8 cellular contexts compared by ENCODE assay signal in the genomic region with DNA sequence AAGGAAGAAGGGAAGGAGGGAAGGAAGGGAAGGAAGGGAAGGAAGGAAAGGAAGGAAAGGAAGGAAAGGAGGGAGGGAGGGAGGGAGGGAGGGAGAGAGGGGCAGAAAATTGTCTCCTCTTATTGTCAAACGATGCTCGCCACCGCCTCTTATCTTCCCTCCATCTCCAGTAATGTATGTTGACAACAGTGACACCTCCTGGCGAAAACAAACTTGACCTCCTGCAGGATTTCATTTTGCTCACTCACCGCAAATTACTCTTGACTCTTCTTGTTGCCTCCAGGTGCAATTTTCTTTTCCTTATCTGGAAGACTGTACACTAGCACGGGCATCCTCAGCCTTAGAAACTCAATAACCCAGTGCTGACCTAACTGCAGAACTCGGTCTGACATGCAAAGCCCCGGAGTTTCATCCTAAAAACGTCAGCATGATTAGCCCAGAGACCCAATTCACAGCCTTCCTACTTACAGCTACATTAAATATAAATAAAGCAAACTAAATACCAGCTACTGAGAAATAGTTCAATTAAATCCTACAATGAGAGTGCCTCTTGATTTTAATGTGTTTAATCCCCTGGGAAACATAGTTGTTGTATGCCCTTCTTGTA.
DNase-seq lines count a peak whose midpoint lies in the region; ATAC-seq, FAIRE-seq and TF ChIP-seq lines count a peak whose summit lies in the region.

No MANE protein-coding gene starts in this region.

- no peak overlapping the region for H3K23ac ChIP-seq in mesendoderm (ENCODE audit: low read length)

- H3K27ac Mint-ChIP-seq in Caco-2 (ENCODE audit: unreplicated experiment) (no peak overlapping the region), immature natural killer cell (no peak overlapping the region)

- H3K27me3 Mint-ChIP-seq in Caco-2 (ENCODE audit: insufficient read depth, unreplicated experiment) (no peaks in the 10 kb centered on the region), immature natural killer cell (ENCODE audit: low read depth in 3 of 3) (peaks cover 0 to 2% (median 0%) of the 10 kb centered on the region in 3 donors)

- H3K4me2 ChIP-seq in mesendoderm (ENCODE audit: low read length), result no peak overlapping the region

- no peaks in the 10 kb centered on the region for H3K79me1 ChIP-seq in mesendoderm (ENCODE audit: low read length)

- no peaks in the 10 kb centered on the region for H3K9me3 ChIP-seq in Caco-2

- peak; percentile 55 for FAIRE-seq in bronchial epithelial cell (lab: Jason Lieb, UNC)

- H3K36me3 Mint-ChIP-seq in Caco-2 (ENCODE audit: insufficient read depth, unreplicated experiment) (no peaks in the 10 kb centered on the region), immature natural killer cell (no peaks in the 10 kb centered on the region)

- no peaks in the 10 kb centered on the region for H3K79me2 ChIP-seq in mesendoderm (ENCODE audit: control insufficient read depth, insufficient read depth, low read length)

- H3K9ac ChIP-seq in mesendoderm (ENCODE audit: low read length), result no peak overlapping the region

- no peak overlapping the region for H4K8ac ChIP-seq in mesendoderm (ENCODE audit: low read depth, low read length)

- H3K4me1 Mint-ChIP-seq in Caco-2 (ENCODE audit: low read depth, unreplicated experiment), result no peaks in the 10 kb centered on the region
- no peaks in the 10 kb centered on the region for H3K4me1 Mint-ChIP-seq in immature natural killer cell

- no peak overlapping the region for H4K5ac ChIP-seq in mesendoderm (ENCODE audit: low read length)

- no TSS peak for BruUV-seq in Caco-2 (replicated peaks; lab: Mats Ljungman, UMichigan)

- no peak overlapping the region for H2BK120ac ChIP-seq in mesendoderm (ENCODE audit: low read depth, low read length)

- DNase-seq in Caco-2, result peak; percentile 54 to 67
- peak; percentile 86 for DNase-seq in NCI-H69 (lab: John Stamatoyannopoulos, UW)
- peak; percentile 54 for DNase-seq in bronchial epithelial cell (ENCODE audit: low read depth)
- DNase-seq in mesendoderm, result peak; percentile 87
- no peak for DNase-seq in immature natural killer cell
- no peak for DNase-seq in NCI-H1694 treated with DMSO at 0.1 percent for 48 hours (lab: John Stamatoyannopoulos, UW)

- no peak overlapping the region for H3K4me3 ChIP-seq in Caco-2 (ENCODE audit: low read depth, low read length)
- H3K4me3 ChIP-seq in bronchial epithelial cell (ENCODE audit: low read depth, low read length), result no peak overlapping the region
- no peak overlapping the region for H3K4me3 ChIP-seq in mesendoderm (ENCODE audit: low read length)

- peak overlapping the region; percentile 64 for H3K56ac ChIP-seq in mesendoderm (ENCODE audit: low read length)

- no peak overlapping the region for H2BK5ac ChIP-seq in mesendoderm (ENCODE audit: low read length)

- H3K9me3 Mint-ChIP-seq in Caco-2 (ENCODE audit: unreplicated experiment), result peaks cover 4% of the 10 kb centered on the region
- H3K9me3 Mint-ChIP-seq in immature natural killer cell, result peaks cover 0 to 4% (median 0%) of the 10 kb centered on the region in 6 donors

- H2BK15ac ChIP-seq in mesendoderm (replicated peaks; ENCODE audit: low read depth), result no peak overlapping the region

- no peak overlapping the region for H3K4ac ChIP-seq in mesendoderm (ENCODE audit: low read depth, low read length)

- H3K36me3 ChIP-seq in Caco-2 (ENCODE audit: control insufficient read depth, insufficient read depth, low read length) (no peaks in the 10 kb centered on the region), bronchial epithelial cell (ENCODE audit: control insufficient read depth, insufficient read depth, low read length) (no peaks in the 10 kb centered on the region), mesendoderm (ENCODE audit: control insufficient read depth, insufficient read depth, low read length) (no peaks in the 10 kb centered on the region)

- TF ChIP-seq CTCF in Caco-2 (IDR thresholded peaks at IDR 0.05; ENCODE audit: insufficient read depth in 1 of 2, low read depth in 1 of 2, low read length in 1 of 2, severe bottlenecking in 1 of 2, unreplicated experiment in 1 of 2) (peak; percentile 61 to 72), bronchial epithelial cell (IDR thresholded peaks at IDR 0.05; ENCODE audit: insufficient read depth, low read length, severe bottlenecking) (peak; percentile 62)

- POLR2A ChIA-PET in Caco-2 (lab: Charles Lee), result no interaction called here

- WGBS in mesendoderm (ENCODE audit: extremely low coverage, insufficient coverage, low lambda C conversion rate), result no CpG with 5 or more reads among the region's 9 CpGs

- H3K4me1 ChIP-seq in Caco-2 (no peaks in the 10 kb centered on the region), mesendoderm (ENCODE audit: control insufficient read depth, low read depth, low read length) (no peaks in the 10 kb centered on the region)

- no peak overlapping the region for H3K27ac ChIP-seq in mesendoderm (ENCODE audit: low read depth, low read length)

- H2AK5ac ChIP-seq in mesendoderm (ENCODE audit: low read length), result no peak overlapping the region

- no peak overlapping the region for H3K4me3 Mint-ChIP-seq in Caco-2 (ENCODE audit: unreplicated experiment)
- H3K4me3 Mint-ChIP-seq in immature natural killer cell, result no peak overlapping the region

- no peak overlapping the region for H3K18ac ChIP-seq in mesendoderm (ENCODE audit: low read length)

- intact Hi-C loops in Caco-2 (cut with micrococcal nuclease; ENCODE audit: unreplicated experiment), result loop anchor here (1.0 to 5.0 kb wide), 3 partner anchors 151 to 635 kb away; no protein-coding TSS in a partner anchor

- peak; percentile 88 for ATAC-seq in GM18868 (IDR thresholded peaks at IDR 0.05; ENCODE audit: unreplicated experiment)
- ATAC-seq in HG03469 (IDR thresholded peaks at IDR 0.05; ENCODE audit: unreplicated experiment), result peak; percentile 70

- CTCF ChIA-PET in Caco-2 (lab: Charles Lee), result no interaction called here

- H3K27me3 ChIP-seq in Caco-2 (replicated peaks; ENCODE audit: control insufficient read depth, insufficient read depth, low read length) (no peaks in the 10 kb centered on the region), bronchial epithelial cell (ENCODE audit: control insufficient read depth, insufficient read depth, low read length) (no peaks in the 10 kb centered on the region), mesendoderm (ENCODE audit: insufficient read depth, low read length, poor library complexity) (no peaks in the 10 kb centered on the region)

Comparison
In these comparisons a context has a peak if more than half of its experiments do, and no peak if none do; other contexts are left out.
1. DNase-seq: peak in Caco-2 (2 of 2), NCI-H69 (single experiment), bronchial epithelial cell (single experiment) and mesendoderm (single experiment); none in immature natural killer cell (0 of 3) and NCI-H1694 treated with DMSO at 0.1 percent for 48 hours (single experiment).